Comparison of ENCODE assay signal across 8 cellular contexts in the genomic region with DNA sequence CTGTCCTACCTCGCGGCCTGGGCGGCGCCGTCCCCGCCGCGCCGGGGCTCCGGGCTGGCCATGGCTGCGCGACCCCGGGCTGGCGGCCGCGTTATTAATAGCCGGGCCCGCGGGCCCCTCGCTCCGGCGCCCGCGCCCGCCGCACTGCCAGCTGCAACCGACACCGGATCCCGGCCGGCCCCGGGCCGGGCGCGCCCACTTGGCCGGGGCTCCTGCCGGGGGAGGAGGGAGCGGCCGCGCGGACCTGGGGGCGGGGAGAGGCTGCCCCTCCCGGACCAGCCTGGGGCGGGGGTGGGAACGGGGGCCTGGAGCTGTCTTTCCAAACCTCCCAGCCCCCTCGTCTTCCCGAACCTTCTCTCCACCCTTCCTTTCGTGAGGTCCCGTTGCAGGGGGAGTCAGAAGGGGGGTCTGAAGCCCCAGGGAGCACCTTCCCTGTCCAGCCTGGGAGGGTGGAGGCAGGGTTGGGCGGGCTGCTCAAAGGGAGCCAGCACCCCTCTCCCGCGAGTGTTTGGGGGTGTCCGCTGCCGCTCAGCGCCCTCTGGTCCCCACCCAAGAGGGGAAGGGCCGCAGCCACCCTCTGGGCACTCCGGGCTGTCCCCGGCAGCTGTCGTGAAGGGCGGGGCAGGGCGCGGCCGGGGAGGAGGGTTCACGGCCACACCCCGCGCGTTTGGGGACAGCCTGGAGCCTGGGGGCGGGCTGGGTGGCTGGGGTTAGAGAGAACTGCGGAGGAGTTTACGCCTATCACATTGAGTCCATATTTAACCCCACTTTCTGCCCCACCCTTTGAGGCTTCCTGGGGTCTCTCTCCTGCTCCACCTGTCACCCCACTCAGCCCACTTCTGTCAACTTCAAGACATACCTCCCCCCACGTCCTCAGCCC. TPM values are rescaled to one million over a fixed set of nuclear protein-coding genes. Genes with fewer than 3 reads are reported as not detected.
DNase-seq lines count a peak whose midpoint lies in the region; ATAC-seq and TF ChIP-seq lines count a peak whose summit lies in the region.

A gene (minus strand): TSS at position 172 of the 880 bp plus-strand sequence. CDS start 110 bp downstream, at position 62.

- H3K9me2 ChIP-seq in DOHH2 (replicated peaks; ENCODE audit: control insufficient read depth, low read length) (no peaks in the 10 kb centered on the region), Karpas-422 (replicated peaks; ENCODE audit: insufficient read depth, low read length) (no peaks in the 10 kb centered on the region)

- TF ChIP-seq CTCF in DOHH2 (IDR thresholded peaks at IDR 0.05; ENCODE audit: low read depth, low read length, poor library complexity, severe bottlenecking) (no peak), astrocyte of the spinal cord (IDR thresholded peaks at IDR 0.05; ENCODE audit: low read depth, low read length) (no peak), right atrium auricular region (IDR thresholded peaks at IDR 0.05) (no peak)

- in situ Hi-C loops in astrocyte of the spinal cord (cut with HindIII; ENCODE audit: low sequenced_read_pairs) = no loop called here

- H3K9me3 ChIP-seq in DOHH2 (ENCODE audit: control insufficient read depth, insufficient read depth, low read length) (no peaks in the 10 kb centered on the region), Karpas-422 (ENCODE audit: low read length) (no peaks in the 10 kb centered on the region), right atrium auricular region (no peaks in the 10 kb centered on the region)

- no peak within 1 kb of the TSS for H3K27ac ChIP-seq in DOHH2 (ENCODE audit: low read depth, low read length)
- H3K27ac ChIP-seq in Karpas-422 (ENCODE audit: low read length) = no peak within 1 kb of the TSS
- peak within 1 kb of the TSS; percentile 94 for H3K27ac ChIP-seq in right atrium auricular region

- H2AFZ ChIP-seq in Karpas-422 (ENCODE audit: low read length) = no peak within 1 kb of the TSS

- H3K9ac ChIP-seq in Karpas-422 (ENCODE audit: low read length) = no peak within 1 kb of the TSS

- DNase-seq in Karpas-422 (no peak), astrocyte of the spinal cord (ENCODE audit: low read depth, low spot score) (peak; percentile 85), right atrium auricular region (ENCODE audit: low spot score) (no peak), pulmonary artery endothelial cell (ENCODE audit: low read depth, low spot score) (no peak)

- H3K4me3 ChIP-seq in DOHH2 (ENCODE audit: low read length) = no peak within 1 kb of the TSS
- peak within 1 kb of the TSS; percentile 30; the same call in 1 of the 2 replicates for H3K4me3 ChIP-seq in Karpas-422 (ENCODE audit: low read length)
- H3K4me3 ChIP-seq in astrocyte of the spinal cord (ENCODE audit: low read depth, low read length) = peak within 1 kb of the TSS; percentile 74
- H3K4me3 ChIP-seq in right atrium auricular region = peak within 1 kb of the TSS; percentile 56 to 73

- H3K4me1 ChIP-seq in DOHH2 (ENCODE audit: control insufficient read depth, low read length) = peaks cover 15% of the 10 kb centered on the region
- peaks cover 4% of the 10 kb centered on the region for H3K4me1 ChIP-seq in Karpas-422 (ENCODE audit: low read length)
- peaks cover 0 to 37% of the 10 kb centered on the region in 2 donors for H3K4me1 ChIP-seq in right atrium auricular region

- H3K27me3 ChIP-seq in DOHH2 (ENCODE audit: control insufficient read depth, low read length) (peaks cover 37% of the 10 kb centered on the region), Karpas-422 (ENCODE audit: low read length) (no peaks in the 10 kb centered on the region), right atrium auricular region (no peaks in the 10 kb centered on the region)

- ATAC-seq in GM19467 (IDR thresholded peaks at IDR 0.05; ENCODE audit: unreplicated experiment) = no peak
- ATAC-seq in HG02973 (IDR thresholded peaks at IDR 0.05; ENCODE audit: unreplicated experiment) = no peak
- ATAC-seq in GM21529 (IDR thresholded peaks at IDR 0.05; ENCODE audit: unreplicated experiment) = no peak

- H3K79me2 ChIP-seq in DOHH2 (ENCODE audit: control insufficient read depth, low read length) (no peaks in the 10 kb centered on the region), Karpas-422 (ENCODE audit: low read length) (no peaks in the 10 kb centered on the region)

- H3F3A ChIP-seq in DOHH2 (ENCODE audit: control insufficient read depth, insufficient read depth) = no peaks in the 10 kb centered on the region

- H4K20me1 ChIP-seq in DOHH2 (ENCODE audit: control insufficient read depth, insufficient read depth, low read depth, low read length) (no peaks in the 10 kb centered on the region), Karpas-422 (ENCODE audit: insufficient read depth, low read depth, low read length) (no peaks in the 10 kb centered on the region)

- H3K36me3 ChIP-seq in DOHH2 (ENCODE audit: control insufficient read depth, low read length) (no peaks in the 10 kb centered on the region), Karpas-422 (ENCODE audit: insufficient read depth, low read length) (no peaks in the 10 kb centered on the region), right atrium auricular region (no peaks in the 10 kb centered on the region)

- H3K4me2 ChIP-seq in DOHH2 (ENCODE audit: low read length) (peak within 1 kb of the TSS; percentile 16; the same call in 1 of the 2 replicates), Karpas-422 (ENCODE audit: low read depth, low read length, poor library complexity, severe bottlenecking) (peak within 1 kb of the TSS; percentile 38)

RNA-seq across cellular contexts. Expression of the gene that starts here (rescaled TPM):
- not detected in 2 replicates for total RNA-seq in Karpas-422 (2014; rRNA removed; shearing (Covaris generic); ENCODE audit: low replicate concordance)
- total RNA-seq in right atrium auricular region = 10 to 100 TPM; 19.0 to 32.8 TPM
- total RNA-seq in pulmonary artery endothelial cell = 11.8 and 12.1 TPM in 2 replicates

Comparison
In these comparisons a context has a peak if more than half of its experiments do, and no peak if none do; other contexts are left out.
1. RNA of the gene that starts here (total RNA-seq): 19.0 to 32.8 TPM in right atrium auricular region and 11.8 to 12.1 TPM in pulmonary artery endothelial cell; not detected in Karpas-422; every median in the first group is over 10 times any median in the second.
2. H3K27ac ChIP-seq: peak in right atrium auricular region (2 of 2); none in DOHH2 (single experiment) and Karpas-422 (single experiment).